ENCODE assay signal across 15 cellular contexts in the genomic region with DNA sequence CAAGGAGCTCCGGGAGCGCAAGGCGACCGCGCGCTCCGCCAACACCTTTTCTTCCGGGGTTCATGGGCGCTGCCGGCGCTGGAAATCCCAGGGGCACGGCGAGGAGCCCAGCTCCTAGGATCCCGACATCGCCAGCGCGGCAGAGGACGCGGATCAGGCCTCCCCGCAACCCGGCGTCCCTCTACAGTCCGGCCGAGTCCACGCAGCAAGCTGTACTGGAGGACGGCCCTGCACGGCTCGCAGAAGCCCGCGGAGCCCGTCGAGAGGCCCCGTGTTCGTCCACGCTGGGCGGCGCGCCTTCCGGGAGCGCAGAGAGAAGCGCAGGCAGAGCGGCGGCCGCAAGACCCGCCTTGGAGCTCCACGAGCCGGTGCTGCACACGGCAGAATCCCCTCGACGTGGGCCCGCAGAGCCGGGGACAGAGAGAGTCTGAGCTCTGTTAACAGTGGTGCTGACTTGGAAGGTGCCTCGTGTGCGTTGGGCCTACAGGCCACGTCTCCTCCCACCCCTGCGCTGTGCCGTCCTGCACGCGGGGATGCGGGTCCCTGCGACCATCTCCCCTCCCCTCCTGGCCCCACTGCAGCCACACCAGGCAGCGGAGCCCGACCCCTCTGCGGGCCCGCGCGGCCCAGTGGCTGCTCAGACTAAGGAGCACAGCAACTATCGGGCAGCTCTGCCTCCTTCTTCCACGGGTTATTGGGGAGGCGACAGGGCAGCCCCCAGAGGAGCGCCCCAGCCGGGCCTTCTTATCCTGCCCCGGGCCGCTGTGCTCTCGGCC. TPM values are rescaled to one million over a fixed set of nuclear protein-coding genes. Genes with fewer than 3 reads are reported as not detected.
DNase-seq lines count a peak whose midpoint lies in the region; ATAC-seq and TF ChIP-seq lines count a peak whose summit lies in the region.
"Had no signal": no experiment of that assay in that cellular context is flagged by ENCODE, and none has a peak within 500 bp of the region (broad histone marks: within the 10 kb centered on the region; RNA-seq: fewer than 3 reads in every experiment).

No MANE protein-coding gene starts in this region.

- intact Hi-C loops in IMR-90 (cut with micrococcal nuclease), result no loop called here
- intact Hi-C loops in left lung (cut with DNase I), result no loop called here

- no peak overlapping the region for H4K91ac ChIP-seq in IMR-90 (ENCODE audit: insufficient read depth, low read depth, low read length)

- H2AFZ ChIP-seq in IMR-90 (replicated peaks; ENCODE audit: low read length, poor library complexity), result peak overlapping the region; percentile 65
- H2AFZ ChIP-seq in MM.1S (ENCODE audit: low read length), result no peak overlapping the region

- no peaks in the 10 kb centered on the region for H3K36me3 ChIP-seq in IMR-90 (ENCODE audit: control insufficient read depth, insufficient read depth, low read length)
- H3K36me3 ChIP-seq in duodenal mucosa (ENCODE audit: control insufficient read depth in 1 of 2, insufficient read depth in 2 of 2, low read length in 2 of 2), result no peaks in the 10 kb centered on the region
- H3K36me3 ChIP-seq in left lung, result no peaks in the 10 kb centered on the region
- no peaks in the 10 kb centered on the region for H3K36me3 ChIP-seq in MM.1S (replicated peaks; ENCODE audit: insufficient read depth, low read length)

- H3K36me3 Mint-ChIP-seq in stimulated activated memory B cell treated with anti-CD40 and anti-IgM and Interleukin-4, amounts not matched to agents 10 μg/mL and 1 μg/mL and 100 μg/mL, for 72 hours, result no peaks in the 10 kb centered on the region
- H3K36me3 Mint-ChIP-seq in T-helper 2 cell treated with Interferon-gamma antibody and Interleukin-4, amounts not matched to agents 5 μg/mL and 100 μg/mL, for 36 hours (ENCODE audit: low read depth), result peaks cover 1% of the 10 kb centered on the region
- H3K36me3 Mint-ChIP-seq: IgD-negative memory B cell had no signal

- no peak overlapping the region for H3K27ac ChIP-seq in IMR-90 (ENCODE audit: insufficient read depth, low read length)
- H3K27ac ChIP-seq in duodenal mucosa (ENCODE audit: low read depth, low read length), result no peak overlapping the region
- no peak overlapping the region for H3K27ac ChIP-seq in left lung
- no peak overlapping the region for H3K27ac ChIP-seq in MM.1S (ENCODE audit: low read length)

- peaks cover 5% of the 10 kb centered on the region for H3K27me3 Mint-ChIP-seq in stimulated activated memory B cell treated with anti-CD40 and anti-IgM and Interleukin-4, amounts not matched to agents 10 μg/mL and 1 μg/mL and 100 μg/mL, for 72 hours
- peaks cover 17% of the 10 kb centered on the region for H3K27me3 Mint-ChIP-seq in T-helper 2 cell treated with Interferon-gamma antibody and Interleukin-4, amounts not matched to agents 5 μg/mL and 100 μg/mL, for 36 hours (ENCODE audit: low read depth)

- H3K4me3 Mint-ChIP-seq in stimulated activated memory B cell treated with anti-CD40 and anti-IgM and Interleukin-4, amounts not matched to agents 10 μg/mL and 1 μg/mL and 100 μg/mL, for 72 hours, result peak overlapping the region; percentile 71
- no peak overlapping the region for H3K4me3 Mint-ChIP-seq in T-helper 2 cell treated with Interferon-gamma antibody and Interleukin-4, amounts not matched to agents 5 μg/mL and 100 μg/mL, for 36 hours
- H3K4me3 Mint-ChIP-seq: nephron progenitor cell had no signal

- H2BK5ac ChIP-seq in IMR-90 (ENCODE audit: low read depth, low read length, poor library complexity, severe bottlenecking), result no peak overlapping the region

- peaks cover 10% of the 10 kb centered on the region for H3K4me1 Mint-ChIP-seq in stimulated activated memory B cell treated with anti-CD40 and anti-IgM and Interleukin-4, amounts not matched to agents 10 μg/mL and 1 μg/mL and 100 μg/mL, for 72 hours
- H3K4me1 Mint-ChIP-seq in T-helper 2 cell treated with Interferon-gamma antibody and Interleukin-4, amounts not matched to agents 5 μg/mL and 100 μg/mL, for 36 hours (ENCODE audit: low read depth), result peaks cover 5% of the 10 kb centered on the region

- CTCF ChIA-PET in IMR-90 (lab: Yijun Ruan, JAX), result interaction anchor here (1.3 kb wide), 1 partner anchor 18 kb away, joined by 3 read pairs; no protein-coding TSS in a partner anchor

- peaks cover 13% of the 10 kb centered on the region; the same call in 1 of the 2 replicates for H3K9me3 ChIP-seq in IMR-90 (ENCODE audit: control insufficient read depth, insufficient read depth, low read length)
- no peaks in the 10 kb centered on the region for H3K9me3 ChIP-seq in duodenal mucosa (ENCODE audit: control insufficient read depth in 1 of 2, low read length in 2 of 2)
- no peaks in the 10 kb centered on the region for H3K9me3 ChIP-seq in left lung
- H3K9me3 ChIP-seq in MM.1S (replicated peaks; ENCODE audit: insufficient read depth, low read length), result no peaks in the 10 kb centered on the region

- H3K4me3 ChIP-seq in IMR-90 (ENCODE audit: insufficient read depth, low read depth, low read length) (no peak overlapping the region), duodenal mucosa (ENCODE audit: low read depth in 1 of 2, low read length in 2 of 2) (peak overlapping the region; percentile 69 to 70), left lung (peak overlapping the region in 1 of 2 donors; percentile 36), MM.1S (ENCODE audit: low read length) (no peak overlapping the region)

- H3K4ac ChIP-seq in IMR-90 (ENCODE audit: low read depth, low read length), result no peak overlapping the region

- dilution Hi-C loops in IMR-90 (cut with HindIII; ENCODE audit: low sequenced_read_pairs, unreplicated experiment), result no loop called here

- POLR2A ChIA-PET in IMR-90 (lab: Charles Lee; ENCODE audit: unreplicated experiment), result no interaction called here

- H3K27ac Mint-ChIP-seq in stimulated activated memory B cell treated with anti-CD40 and anti-IgM and Interleukin-4, amounts not matched to agents 10 μg/mL and 1 μg/mL and 100 μg/mL, for 72 hours, result no peak overlapping the region
- H3K27ac Mint-ChIP-seq in T-helper 2 cell treated with Interferon-gamma antibody and Interleukin-4, amounts not matched to agents 5 μg/mL and 100 μg/mL, for 36 hours, result no peak overlapping the region
- H3K27ac Mint-ChIP-seq: activated naive CD4-positive, alpha-beta T cell treated with anti-CD3 and anti-CD28 coated beads, Interleukin-2, amount 50 U/mL, for 72 hours; IgD-negative memory B cell had no signal

- no peaks in the 10 kb centered on the region for H3K9me3 Mint-ChIP-seq in stimulated activated memory B cell treated with anti-CD40 and anti-IgM and Interleukin-4, amounts not matched to agents 10 μg/mL and 1 μg/mL and 100 μg/mL, for 72 hours
- H3K9me3 Mint-ChIP-seq in T-helper 2 cell treated with Interferon-gamma antibody and Interleukin-4, amounts not matched to agents 5 μg/mL and 100 μg/mL, for 36 hours, result no peaks in the 10 kb centered on the region

- H3K9me2 ChIP-seq in MM.1S (replicated peaks; ENCODE audit: insufficient read depth, low read length), result no peaks in the 10 kb centered on the region

- H3K4me2 ChIP-seq in IMR-90 (ENCODE audit: low read depth, low read length), result no peak overlapping the region
- H3K4me2 ChIP-seq in MM.1S (ENCODE audit: low read depth, low read length), result no peak overlapping the region

- peaks cover 2% of the 10 kb centered on the region; the same call in 1 of the 2 replicates for H3K4me1 ChIP-seq in IMR-90 (ENCODE audit: control insufficient read depth, insufficient read depth, low read length)
- H3K4me1 ChIP-seq in duodenal mucosa (ENCODE audit: control insufficient read depth in 1 of 2, insufficient read depth in 2 of 2, low read length in 2 of 2), result peaks cover 0 to 3% of the 10 kb centered on the region in 2 donors
- peaks cover 0 to 12% of the 10 kb centered on the region in 2 donors for H3K4me1 ChIP-seq in left lung
- no peaks in the 10 kb centered on the region for H3K4me1 ChIP-seq in MM.1S (ENCODE audit: low read length)

- peaks cover 3% of the 10 kb centered on the region; the same call in 1 of the 2 replicates for H4K20me1 ChIP-seq in IMR-90 (ENCODE audit: insufficient read depth, low read length)
- no peaks in the 10 kb centered on the region for H4K20me1 ChIP-seq in MM.1S (ENCODE audit: insufficient read depth, low read length)

- H4K8ac ChIP-seq in IMR-90 (ENCODE audit: low read depth in 2 of 2, low read length in 2 of 2), result no peak overlapping the region

- H3F3A ChIP-seq in MM.1S (ENCODE audit: insufficient read depth, low read length), result no peaks in the 10 kb centered on the region

- no peak overlapping the region for H2BK20ac ChIP-seq in IMR-90 (ENCODE audit: low read depth, low read length)

- peaks cover 1% of the 10 kb centered on the region; the same call in 1 of the 2 replicates for H3K9me1 ChIP-seq in IMR-90 (ENCODE audit: insufficient read depth, low read length)

- WGBS in IMR-90 (ENCODE audit: extremely low coverage in 2 of 2, insufficient read length in 1 of 2), 2 experiments, result 63% methylated on average over 18 of the region's 75 CpGs; no CpG with 5 or more reads in 1 of the 2 experiments

- H2BK15ac ChIP-seq in IMR-90 (ENCODE audit: low read depth, low read length), result no peak overlapping the region

- ATAC-seq in IMR-90 (ENCODE audit: low read depth) (no peak), left lung (peak; percentile 22), HG02852 (IDR thresholded peaks at IDR 0.05; ENCODE audit: unreplicated experiment) (no peak)
- ATAC-seq in stimulated activated memory B cell treated with anti-CD40 and anti-IgM and Interleukin-4, amounts not matched to agents 10 μg/mL and 1 μg/mL and 100 μg/mL, for 72 hours, result peak; percentile 25

- H3K9ac ChIP-seq in IMR-90 (ENCODE audit: low read depth, low read length), result no peak overlapping the region
- H3K9ac ChIP-seq in duodenal mucosa (ENCODE audit: low read depth in 1 of 2, low read length in 2 of 2), result no peak overlapping the region
- H3K9ac ChIP-seq in MM.1S (ENCODE audit: low read length), result no peak overlapping the region

- no peak overlapping the region for H3K56ac ChIP-seq in IMR-90 (ENCODE audit: extremely low read depth, insufficient read depth, low read length)

- no peak overlapping the region for H3K23ac ChIP-seq in IMR-90 (ENCODE audit: low read depth, low read length)

- in situ Hi-C loops in IMR-90 (cut with MboI; ENCODE audit: low sequenced_read_pairs), result no loop called here

- no peak overlapping the region for H4K5ac ChIP-seq in IMR-90 (ENCODE audit: low read depth, low read length)

- no TSS peak for BruUV-seq in IMR-90 (replicated peaks; lab: Mats Ljungman, UMichigan)

- H2AK5ac ChIP-seq in IMR-90 (ENCODE audit: low read depth, low read length), result no peak overlapping the region

- TF ChIP-seq POLR2A in IMR-90 (IDR thresholded peaks at IDR 0.05; ENCODE audit: low read depth, low read length), result no peak

- TF ChIP-seq RAD21 in IMR-90 (IDR thresholded peaks at IDR 0.05; ENCODE audit: low read length), result no peak

- no peak for TF ChIP-seq CTCF in IMR-90 (conservative IDR thresholded peaks at IDR 0.05; ENCODE audit: low read depth, low read length)
- no peak for TF ChIP-seq CTCF in left lung (IDR thresholded peaks at IDR 0.05)
- no peak for TF ChIP-seq CTCF in MM.1S (IDR thresholded peaks at IDR 0.05; ENCODE audit: low read length)

- no peak overlapping the region for H2BK120ac ChIP-seq in IMR-90 (ENCODE audit: low read depth, low read length)

- no peaks in the 10 kb centered on the region for H3K79me2 ChIP-seq in MM.1S (ENCODE audit: low read length)

- H2AK9ac ChIP-seq in IMR-90 (replicated peaks; ENCODE audit: low read depth, low read length, poor library complexity), result no peak overlapping the region

- H3K27me3 ChIP-seq in IMR-90 (ENCODE audit: control insufficient read depth, insufficient read depth, low read length) (no peaks in the 10 kb centered on the region; the same call in 1 of the 2 replicates), duodenal mucosa (ENCODE audit: control insufficient read depth in 1 of 2, insufficient read depth in 2 of 2, low read length in 2 of 2) (peaks cover 4 to 6% of the 10 kb centered on the region in 2 donors), left lung (peaks cover 0 to 31% of the 10 kb centered on the region in 2 donors), MM.1S (replicated peaks; ENCODE audit: insufficient read depth, low read length) (peaks cover 88% of the 10 kb centered on the region)

- H3K79me1 ChIP-seq in IMR-90 (ENCODE audit: low read depth in 1 of 2, low read length in 2 of 2), result no peaks in the 10 kb centered on the region

- DNase-seq in IMR-90 (no peak), left lung (no peak), HUDEP-2 (lab: John Stamatoyannopoulos, UW; ENCODE audit: unreplicated experiment in 76 of 76) (no peak), MM.1S (no peak)
- DNase-seq in T-helper 2 cell treated with Interferon-gamma antibody and Interleukin-4, amounts not matched to agents 5 μg/mL and 100 μg/mL, for 36 hours (ENCODE audit: low spot score), result no peak
- DNase-seq: DMS 273 treated with DMSO at 0.1 percent for 48 hours; effector CD4-positive, alpha-beta T cell; NCI-H1930; NCI-H510A; nephron progenitor cell had no signal

- H3K14ac ChIP-seq in IMR-90 (replicated peaks; ENCODE audit: low read depth, low read length), result no peak overlapping the region

- H3K18ac ChIP-seq in IMR-90 (ENCODE audit: low read depth, low read length), result no peak overlapping the region

RNA-seq across cellular contexts. Expression of a gene that starts 28.1 kb away (rescaled TPM):
- 30.6 and 36.9 TPM in 2 replicates for total RNA-seq in IMR-90 (2012; rRNA removed)
- polyA plus RNA-seq in IMR-90 (2012; rRNA removed), result 10.9 and 13.2 TPM in 2 replicates
- polyA plus RNA-seq in IMR-90 (2012; cell fraction: cytosol; rRNA removed), result 2.4 and 3.9 TPM in 2 replicates
- 3.7 and 32.1 TPM in 2 replicates for polyA plus RNA-seq in IMR-90 (2012; cell fraction: nucleus; rRNA removed; ENCODE audit: low replicate concordance)
- total RNA-seq in left lung, result 10 to 100 TPM; 35.6 to 50.1 TPM

RNA-seq across cellular contexts. Expression of a gene that starts 35.7 kb away (rescaled TPM):
- total RNA-seq in IMR-90 (2012; rRNA removed) (43.0 and 45.5 TPM in 2 replicates), left lung (10 to 100 TPM; 28.3 to 49.9 TPM)
- 25.1 and 27.6 TPM in 2 replicates for polyA plus RNA-seq in IMR-90 (2012; rRNA removed)
- polyA plus RNA-seq in IMR-90 (2012; cell fraction: cytosol; rRNA removed), result 9.5 and 19.0 TPM in 2 replicates
- 8.2 and 20.6 TPM in 2 replicates for polyA plus RNA-seq in IMR-90 (2012; cell fraction: nucleus; rRNA removed; ENCODE audit: low replicate concordance)

Comparison
In these comparisons a context has a peak if more than half of its experiments do, and no peak if none do; other contexts are left out.
1. ATAC-seq: peak in left lung (single experiment) and stimulated activated memory B cell treated with anti-CD40 and anti-IgM and Interleukin-4, amounts not matched to agents 10 μg/mL and 1 μg/mL and 100 μg/mL, for 72 hours (single experiment); none in IMR-90 (single experiment) and HG02852 (single experiment).
2. H3K4me3 ChIP-seq: peak in duodenal mucosa (2 of 2); none in IMR-90 (single experiment) and MM.1S (single experiment).